In the genomic region with DNA sequence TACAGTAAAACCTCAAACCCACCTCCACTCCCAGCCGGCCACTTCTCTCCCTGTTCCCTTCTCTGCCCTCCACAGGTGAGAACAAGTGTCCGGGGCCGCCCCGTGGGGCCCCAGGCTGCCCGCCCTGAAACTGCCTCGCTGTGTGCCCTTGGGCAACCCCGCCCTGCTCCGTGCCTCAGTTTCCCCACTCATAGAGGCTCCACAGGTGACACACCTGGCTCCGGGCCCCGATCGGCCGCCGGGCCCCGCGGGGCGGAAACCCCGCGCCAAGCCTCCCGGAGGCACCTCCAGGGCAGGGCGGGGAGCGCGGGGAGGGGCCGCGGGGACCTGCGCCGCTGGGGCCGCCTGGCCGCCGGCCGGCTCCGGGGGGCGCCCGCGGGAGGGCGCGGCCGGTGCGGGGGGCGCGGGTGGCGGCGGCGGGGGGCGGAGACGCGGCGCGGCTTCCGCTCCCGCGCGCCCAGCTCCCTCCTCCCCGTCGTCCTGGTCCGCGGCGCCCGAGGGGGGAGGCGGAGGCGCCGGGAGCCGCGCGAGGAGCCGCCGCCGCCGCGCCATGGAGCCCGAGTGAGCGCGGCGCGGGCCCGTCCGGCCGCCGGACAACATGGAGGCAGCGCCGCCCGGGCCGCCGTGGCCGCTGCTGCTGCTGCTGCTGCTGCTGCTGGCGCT, we compare ENCODE assay signal across 8 cellular contexts. TPM values are rescaled to one million over a fixed set of nuclear protein-coding genes. Genes with fewer than 3 reads are reported as not detected.
DNase-seq lines count a peak whose midpoint lies in the region; ATAC-seq and TF ChIP-seq lines count a peak whose summit lies in the region.

TSS of gene LRP5 (plus strand) at position 475 of the 663 bp plus-strand sequence. CDS start at position 599, 124 bp downstream.

- POLR2A ChIA-PET in AG04450 (lab: Yijun Ruan, JAX), result interaction anchor here (1.9 kb wide), 1 partner anchor 40 kb away, joined by 7 read pairs; the partner anchor contains the start of gene C11orf24
- POLR2A ChIA-PET in PC-9 (lab: Charles Lee; ENCODE audit: unreplicated experiment), result interaction anchor here (0.6 kb wide), 2 partner anchors 32 to 68 kb away, joined by 3 to 4 read pairs; no protein-coding TSS in a partner anchor

- no peak within 1 kb of the TSS for H4K8ac ChIP-seq in mesendoderm (ENCODE audit: low read depth, low read length)

- H3F3A ChIP-seq in PC-9 (ENCODE audit: insufficient read depth, low read depth), result peaks cover 54% of the 10 kb centered on the region

- H3K4me3 ChIP-seq in AG04450 (ENCODE audit: low read depth, low read length) (peak within 1 kb of the TSS; percentile 76), GM12864 (ENCODE audit: low read depth, low read length) (peak within 1 kb of the TSS; percentile 75), PC-9 (peak within 1 kb of the TSS; percentile 89), ectodermal cell (ENCODE audit: insufficient read depth, low read depth, low read length) (peak within 1 kb of the TSS; percentile 55), mesendoderm (ENCODE audit: low read length) (peak within 1 kb of the TSS; percentile 58), transverse colon (peak within 1 kb of the TSS; percentile 63 to 94 (median 88))

- WGBS in ectodermal cell, 2 experiments, result 4 to 5% methylated on average over 85 of the region's 85 CpGs
- no CpG with 5 or more reads among the region's 85 CpGs for WGBS in mesendoderm (ENCODE audit: extremely low coverage, insufficient coverage, low lambda C conversion rate)
- 7% methylated on average over 24 of the region's 85 CpGs; no CpG with 5 or more reads in 1 of the 2 donors for WGBS in transverse colon (ENCODE audit: low coverage in 1 of 2), 2 donors

- peak within 1 kb of the TSS; percentile 83 for H2AFZ ChIP-seq in PC-9

- no TSS peak for BruUV-seq in PC-9 (replicated peaks; lab: Mats Ljungman, UMichigan)

- H3K18ac ChIP-seq in mesendoderm (ENCODE audit: low read length), result peak within 1 kb of the TSS; percentile 95

- H2BK120ac ChIP-seq in mesendoderm (ENCODE audit: low read depth, low read length), result no peak within 1 kb of the TSS

- ATAC-seq in HG02884 (IDR thresholded peaks at IDR 0.05; ENCODE audit: unreplicated experiment), result no peak

- intact Hi-C loops in PC-9 (cut with micrococcal nuclease; ENCODE audit: unreplicated experiment) (no loop called here), transverse colon (cut with DNase I; ENCODE audit: low total_unique reads) (loop anchor here (5.0 kb wide), 1 partner anchor 70 kb away; no protein-coding TSS in a partner anchor)

- H3K4me1 ChIP-seq in PC-9 (replicated peaks; ENCODE audit: insufficient read depth) (peaks cover 33% of the 10 kb centered on the region), ectodermal cell (ENCODE audit: control insufficient read depth, insufficient read depth, low read length) (peaks cover 10% of the 10 kb centered on the region), mesendoderm (ENCODE audit: control insufficient read depth, low read depth, low read length) (peaks cover 8% of the 10 kb centered on the region), transverse colon (peaks cover 20 to 39% (median 38%) of the 10 kb centered on the region in 4 donors)

- no peaks in the 10 kb centered on the region for H3K27me3 ChIP-seq in AG04450 (ENCODE audit: control insufficient read depth, insufficient read depth, low read length)
- H3K27me3 ChIP-seq in PC-9 (ENCODE audit: insufficient read depth, low read depth), result no peaks in the 10 kb centered on the region
- H3K27me3 ChIP-seq in ectodermal cell (ENCODE audit: control insufficient read depth, insufficient read depth, low read length, poor library complexity, severe bottlenecking), result peaks cover 28% of the 10 kb centered on the region
- H3K27me3 ChIP-seq in mesendoderm (ENCODE audit: insufficient read depth, low read length, poor library complexity), result no peaks in the 10 kb centered on the region
- no peaks in the 10 kb centered on the region for H3K27me3 ChIP-seq in transverse colon

- H3K9me3 ChIP-seq in AG04450 (ENCODE audit: control insufficient read depth, insufficient read depth, low read length) (no peaks in the 10 kb centered on the region), PC-9 (ENCODE audit: insufficient read depth, low read depth) (no peaks in the 10 kb centered on the region), ectodermal cell (ENCODE audit: control insufficient read depth, low read length) (no peaks in the 10 kb centered on the region), transverse colon (no peaks in the 10 kb centered on the region)

- H2BK5ac ChIP-seq in mesendoderm (ENCODE audit: low read length), result no peak within 1 kb of the TSS

- in situ Hi-C loops in transverse colon (cut with MboI; ENCODE audit: low pct_ligation_motif_present in 1 of 4, low pct_unique_long_range_greater_than_20kb in 1 of 4, low sequenced_read_pairs in 3 of 4), result no loop called here

- no peak within 1 kb of the TSS for H4K5ac ChIP-seq in mesendoderm (ENCODE audit: low read length)

- H3K79me2 ChIP-seq in PC-9 (ENCODE audit: low read depth) (peaks cover 42% of the 10 kb centered on the region), mesendoderm (ENCODE audit: control insufficient read depth, insufficient read depth, low read length) (peaks cover 32% of the 10 kb centered on the region)

- H3K4me2 ChIP-seq in PC-9, result peak within 1 kb of the TSS; percentile 96
- peak within 1 kb of the TSS; percentile 92 for H3K4me2 ChIP-seq in mesendoderm (ENCODE audit: low read length)

- no peak for TF ChIP-seq CTCF in AG04450 (IDR thresholded peaks at IDR 0.05; ENCODE audit: low read depth, low read length)
- no peak for TF ChIP-seq CTCF in GM12864 (IDR thresholded peaks at IDR 0.05; ENCODE audit: low read depth, low read length, missing control alignments)
- TF ChIP-seq CTCF in PC-9 (conservative IDR thresholded peaks at IDR 0.05), result no peak
- no peak for TF ChIP-seq CTCF in transverse colon (IDR thresholded peaks at IDR 0.05)

- H3K79me1 ChIP-seq in mesendoderm (ENCODE audit: low read length), result peaks cover 13% of the 10 kb centered on the region

- TF ChIP-seq POLR2A in transverse colon (IDR thresholded peaks at IDR 0.05), result no peak

- H3K9ac ChIP-seq in mesendoderm (ENCODE audit: low read length), result peak within 1 kb of the TSS; percentile 69

- no peak within 1 kb of the TSS for H2BK15ac ChIP-seq in mesendoderm (replicated peaks; ENCODE audit: low read depth)

- CTCF ChIA-PET in AG04450 (lab: Charles Lee), result no interaction called here
- CTCF ChIA-PET in PC-9 (lab: Charles Lee), result no interaction called here

- H2AK5ac ChIP-seq in mesendoderm (ENCODE audit: low read length), result peak within 1 kb of the TSS; percentile 30

- H3K9me2 ChIP-seq in PC-9 (ENCODE audit: insufficient read depth), result no peaks in the 10 kb centered on the region

- H3K56ac ChIP-seq in mesendoderm (ENCODE audit: low read length), result peak within 1 kb of the TSS; percentile 91

- H3K23ac ChIP-seq in mesendoderm (ENCODE audit: low read length), result peak within 1 kb of the TSS; percentile 80

- H3K36me3 ChIP-seq in PC-9 (ENCODE audit: low read depth) (no peaks in the 10 kb centered on the region), ectodermal cell (ENCODE audit: control insufficient read depth, insufficient read depth, low read length) (no peaks in the 10 kb centered on the region), mesendoderm (ENCODE audit: control insufficient read depth, insufficient read depth, low read length) (no peaks in the 10 kb centered on the region), transverse colon (no peaks in the 10 kb centered on the region)

- DNase-seq in AG04450 (ENCODE audit: low read depth, low spot score) (no peak), GM12864 (ENCODE audit: low read depth) (no peak), PC-9 (peak in 1 of 2 experiments; percentile 60), mesendoderm (no peak), transverse colon (peak; percentile 59), Ammon's horn (ENCODE audit: low spot score) (no peak)

- H3K27ac ChIP-seq in AG04450 (ENCODE audit: low read depth, low read length) (no peak within 1 kb of the TSS), PC-9 (peak within 1 kb of the TSS; percentile 75; the same call in 1 of the 2 replicates), ectodermal cell (ENCODE audit: insufficient read depth, low read depth, low read length, poor library complexity, severe bottlenecking) (no peak within 1 kb of the TSS), mesendoderm (ENCODE audit: low read depth, low read length) (no peak within 1 kb of the TSS), transverse colon (peak within 1 kb of the TSS; percentile 83 to 92 (median 89))

- peaks cover 14% of the 10 kb centered on the region; the same call in 1 of the 2 replicates for H4K20me1 ChIP-seq in PC-9 (ENCODE audit: insufficient read depth)

- peak within 1 kb of the TSS; percentile 88 for H3K4ac ChIP-seq in mesendoderm (ENCODE audit: low read depth, low read length)

- TF ChIP-seq EP300 in transverse colon (IDR thresholded peaks at IDR 0.05; ENCODE audit: low read depth), result no peak

RNA-seq across cellular contexts. Expression of gene LRP5, which starts in this region (rescaled TPM):
- 4.9 and 8.0 TPM in 2 replicates for polyA plus RNA-seq in AG04450 (2011; rRNA removed)
- polyA minus RNA-seq in AG04450 (2011; rRNA and poly(A)+ RNA removed), result 11.1 and 15.4 TPM in 2 replicates
- total RNA-seq in PC-9 (2021), result 112 and 129 TPM in 2 replicates
- polyA plus RNA-seq in ectodermal cell (2013, experiment 1 of 4), result 19.8 TPM
- 17.4 TPM for polyA plus RNA-seq in ectodermal cell (2013, experiment 2 of 4)
- 14.1 TPM for polyA plus RNA-seq in ectodermal cell (2013, experiment 3 of 4)
- 15.5 TPM for polyA plus RNA-seq in ectodermal cell (2013, experiment 4 of 4)
- 20.9 TPM for polyA plus RNA-seq in mesendoderm (2013, experiment 1 of 2)
- 23.3 TPM for polyA plus RNA-seq in mesendoderm (2013, experiment 2 of 2)
- total RNA-seq in transverse colon, result 100 to 1,000 TPM in 1 of 4 donors, 10 to 100 TPM in 3; 72.6 to 138 (median 82.3) TPM

Comparison
In these comparisons a context has a peak if more than half of its experiments do, and no peak if none do; other contexts are left out.
1. H3K27ac ChIP-seq: peak in PC-9 (single experiment) and transverse colon (4 of 4); none in AG04450 (single experiment), ectodermal cell (single experiment) and mesendoderm (single experiment).
2. Peak in every context shown above with its lines, with median percentiles within 50 percentile points of each other: H3K4me3 ChIP-seq.